Comparison of ENCODE assay signal across 13 cellular contexts in the genomic region with DNA sequence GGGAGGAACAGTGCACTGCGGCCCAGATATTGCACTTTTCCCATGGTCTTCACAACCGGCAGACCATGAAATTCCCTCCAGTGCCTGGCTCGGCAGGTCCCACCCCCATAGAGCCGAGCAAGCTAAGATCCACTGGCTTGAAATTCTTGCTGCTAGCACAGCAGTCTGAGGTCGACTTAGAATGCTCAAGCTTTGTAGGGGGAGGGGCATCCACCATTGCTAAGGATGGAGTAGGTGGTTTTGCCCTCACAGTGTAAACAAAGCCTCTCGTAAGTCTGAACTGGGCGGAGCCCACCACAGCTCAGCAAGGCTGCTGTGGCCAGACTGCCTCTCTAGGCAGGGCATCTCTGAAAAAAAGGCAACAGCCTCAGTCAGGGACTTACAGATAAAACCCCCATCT.
DNase-seq lines count a peak whose midpoint lies in the region; ATAC-seq, FAIRE-seq and TF ChIP-seq lines count a peak whose summit lies in the region.
"Had no signal": no experiment of that assay in that cellular context is flagged by ENCODE, and none has a peak within 500 bp of the region (broad histone marks: within the 10 kb centered on the region; RNA-seq: fewer than 3 reads in every experiment).

No MANE protein-coding gene starts in this region.

- no peak overlapping the region for H3K27ac ChIP-seq in kidney (ENCODE audit: low read depth in 2 of 2, low read length in 2 of 2)

- H3K36me3 ChIP-seq in kidney (ENCODE audit: control insufficient read depth in 1 of 2, insufficient read depth in 2 of 2, low read length in 2 of 2): no peaks in the 10 kb centered on the region

- no peak overlapping the region for H3K9ac ChIP-seq in kidney (ENCODE audit: low read length in 2 of 2)
- H3K9ac ChIP-seq: SK-N-SH had no signal

- peaks cover 0 to 2% of the 10 kb centered on the region in 2 donors for H3K4me1 ChIP-seq in kidney (ENCODE audit: control insufficient read depth in 1 of 2, insufficient read depth in 1 of 2, low read depth in 1 of 2, low read length in 2 of 2)

- no peak for TF ChIP-seq CTCF in fibroblast of villous mesenchyme (IDR thresholded peaks at IDR 0.05; ENCODE audit: insufficient read depth, low read depth, low read length)
- TF ChIP-seq CTCF in kidney (IDR thresholded peaks at IDR 0.05; ENCODE audit: borderline replicate concordance, extremely low read depth, insufficient read depth): no peak
- no peak for TF ChIP-seq CTCF in GM13976 (IDR thresholded peaks at IDR 0.05; ENCODE audit: borderline replicate concordance, control extremely low read depth, extremely low read depth, insufficient read depth, missing control alignments)

- in situ Hi-C loops in GM13976 (cut with MboI; ENCODE audit: low sequenced_read_pairs, unreplicated experiment): no loop called here

- peak; percentile 62 for DNase-seq in HK-2 (ENCODE audit: unreplicated experiment)
- DNase-seq in RCC 7860 (ENCODE audit: low spot score): peak; percentile 79
- DNase-seq in fibroblast of villous mesenchyme (ENCODE audit: low read depth): peak; percentile 44
- DNase-seq in non-pigmented ciliary epithelial cell (ENCODE audit: low read depth): peak; percentile 38
- no peak for DNase-seq in COLO829 (ENCODE audit: low spot score)
- DNase-seq in kidney: no peak
- no peak for DNase-seq in GM13976 (ENCODE audit: low spot score)
- DNase-seq: activated CD4-positive, alpha-beta T cell treated with anti-CD3 and anti-CD28 coated beads for 1 hour; activated effector memory CD4-positive, alpha-beta T cell treated with Interleukin-2 at 50 U/mL for 16 hours; NCI-H2081; SK-N-SH had no signal

- no peaks in the 10 kb centered on the region for H3K9me3 ChIP-seq in kidney (ENCODE audit: control insufficient read depth in 1 of 2, low read length in 2 of 2)
- H3K9me3 ChIP-seq: SK-N-SH had no signal

- FAIRE-seq in RCC 7860 (lab: Jason Lieb, UNC) (peak; percentile 76), kidney (lab: Jason Lieb, UNC) (no peak)

- no peak for ATAC-seq in GM19397 (IDR thresholded peaks at IDR 0.05; ENCODE audit: unreplicated experiment)
- ATAC-seq: stimulated activated memory B cell treated with anti-CD40 and anti-IgM and Interleukin-4, amounts not matched to agents 10 μg/mL and 1 μg/mL and 100 μg/mL, for 72 hours had no signal

- H3K4me3 ChIP-seq in fibroblast of villous mesenchyme (ENCODE audit: low read depth, low read length) (peak overlapping the region; percentile 3), kidney (ENCODE audit: low read length in 2 of 2) (peak overlapping the region in 1 of 2 donors; percentile 28)

- intact Hi-C loops in kidney (cut with DNase I): no loop called here

Comparison
In these comparisons a context has a peak if more than half of its experiments do, and no peak if none do; other contexts are left out.
1. DNase-seq: peak in HK-2 (single experiment), RCC 7860 (single experiment), fibroblast of villous mesenchyme (single experiment) and non-pigmented ciliary epithelial cell (single experiment); none in COLO829 (single experiment), kidney (single experiment) and GM13976 (single experiment).